ENCODE assay signal across 1 cellular context in the genomic region with DNA sequence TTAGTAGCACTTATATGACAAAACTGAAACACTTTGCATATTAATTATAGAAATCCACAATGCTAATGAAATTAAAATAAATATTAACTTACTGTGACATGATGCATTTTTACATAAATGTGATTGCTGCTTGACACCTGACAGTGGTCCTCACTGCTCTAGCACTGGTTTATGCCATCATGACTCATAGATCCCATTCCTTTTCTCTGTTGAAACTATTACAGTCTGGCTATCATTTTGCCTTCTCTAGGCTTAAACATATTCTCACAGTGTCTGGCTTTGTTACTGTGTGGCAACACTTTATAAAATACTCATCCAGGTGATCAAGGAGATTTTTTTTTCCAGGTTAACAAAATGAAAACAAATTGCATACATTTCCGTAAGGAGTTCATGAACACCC.
TF ChIP-seq lines count a peak whose summit lies in the region.

No MANE protein-coding gene starts in this region.

TF ChIP-seq in GM23338, 12 proteins besides CTCF, POLR2A, EP300 and RAD21 (continued from another document):
- TF ChIP-seq, protein P1, sequence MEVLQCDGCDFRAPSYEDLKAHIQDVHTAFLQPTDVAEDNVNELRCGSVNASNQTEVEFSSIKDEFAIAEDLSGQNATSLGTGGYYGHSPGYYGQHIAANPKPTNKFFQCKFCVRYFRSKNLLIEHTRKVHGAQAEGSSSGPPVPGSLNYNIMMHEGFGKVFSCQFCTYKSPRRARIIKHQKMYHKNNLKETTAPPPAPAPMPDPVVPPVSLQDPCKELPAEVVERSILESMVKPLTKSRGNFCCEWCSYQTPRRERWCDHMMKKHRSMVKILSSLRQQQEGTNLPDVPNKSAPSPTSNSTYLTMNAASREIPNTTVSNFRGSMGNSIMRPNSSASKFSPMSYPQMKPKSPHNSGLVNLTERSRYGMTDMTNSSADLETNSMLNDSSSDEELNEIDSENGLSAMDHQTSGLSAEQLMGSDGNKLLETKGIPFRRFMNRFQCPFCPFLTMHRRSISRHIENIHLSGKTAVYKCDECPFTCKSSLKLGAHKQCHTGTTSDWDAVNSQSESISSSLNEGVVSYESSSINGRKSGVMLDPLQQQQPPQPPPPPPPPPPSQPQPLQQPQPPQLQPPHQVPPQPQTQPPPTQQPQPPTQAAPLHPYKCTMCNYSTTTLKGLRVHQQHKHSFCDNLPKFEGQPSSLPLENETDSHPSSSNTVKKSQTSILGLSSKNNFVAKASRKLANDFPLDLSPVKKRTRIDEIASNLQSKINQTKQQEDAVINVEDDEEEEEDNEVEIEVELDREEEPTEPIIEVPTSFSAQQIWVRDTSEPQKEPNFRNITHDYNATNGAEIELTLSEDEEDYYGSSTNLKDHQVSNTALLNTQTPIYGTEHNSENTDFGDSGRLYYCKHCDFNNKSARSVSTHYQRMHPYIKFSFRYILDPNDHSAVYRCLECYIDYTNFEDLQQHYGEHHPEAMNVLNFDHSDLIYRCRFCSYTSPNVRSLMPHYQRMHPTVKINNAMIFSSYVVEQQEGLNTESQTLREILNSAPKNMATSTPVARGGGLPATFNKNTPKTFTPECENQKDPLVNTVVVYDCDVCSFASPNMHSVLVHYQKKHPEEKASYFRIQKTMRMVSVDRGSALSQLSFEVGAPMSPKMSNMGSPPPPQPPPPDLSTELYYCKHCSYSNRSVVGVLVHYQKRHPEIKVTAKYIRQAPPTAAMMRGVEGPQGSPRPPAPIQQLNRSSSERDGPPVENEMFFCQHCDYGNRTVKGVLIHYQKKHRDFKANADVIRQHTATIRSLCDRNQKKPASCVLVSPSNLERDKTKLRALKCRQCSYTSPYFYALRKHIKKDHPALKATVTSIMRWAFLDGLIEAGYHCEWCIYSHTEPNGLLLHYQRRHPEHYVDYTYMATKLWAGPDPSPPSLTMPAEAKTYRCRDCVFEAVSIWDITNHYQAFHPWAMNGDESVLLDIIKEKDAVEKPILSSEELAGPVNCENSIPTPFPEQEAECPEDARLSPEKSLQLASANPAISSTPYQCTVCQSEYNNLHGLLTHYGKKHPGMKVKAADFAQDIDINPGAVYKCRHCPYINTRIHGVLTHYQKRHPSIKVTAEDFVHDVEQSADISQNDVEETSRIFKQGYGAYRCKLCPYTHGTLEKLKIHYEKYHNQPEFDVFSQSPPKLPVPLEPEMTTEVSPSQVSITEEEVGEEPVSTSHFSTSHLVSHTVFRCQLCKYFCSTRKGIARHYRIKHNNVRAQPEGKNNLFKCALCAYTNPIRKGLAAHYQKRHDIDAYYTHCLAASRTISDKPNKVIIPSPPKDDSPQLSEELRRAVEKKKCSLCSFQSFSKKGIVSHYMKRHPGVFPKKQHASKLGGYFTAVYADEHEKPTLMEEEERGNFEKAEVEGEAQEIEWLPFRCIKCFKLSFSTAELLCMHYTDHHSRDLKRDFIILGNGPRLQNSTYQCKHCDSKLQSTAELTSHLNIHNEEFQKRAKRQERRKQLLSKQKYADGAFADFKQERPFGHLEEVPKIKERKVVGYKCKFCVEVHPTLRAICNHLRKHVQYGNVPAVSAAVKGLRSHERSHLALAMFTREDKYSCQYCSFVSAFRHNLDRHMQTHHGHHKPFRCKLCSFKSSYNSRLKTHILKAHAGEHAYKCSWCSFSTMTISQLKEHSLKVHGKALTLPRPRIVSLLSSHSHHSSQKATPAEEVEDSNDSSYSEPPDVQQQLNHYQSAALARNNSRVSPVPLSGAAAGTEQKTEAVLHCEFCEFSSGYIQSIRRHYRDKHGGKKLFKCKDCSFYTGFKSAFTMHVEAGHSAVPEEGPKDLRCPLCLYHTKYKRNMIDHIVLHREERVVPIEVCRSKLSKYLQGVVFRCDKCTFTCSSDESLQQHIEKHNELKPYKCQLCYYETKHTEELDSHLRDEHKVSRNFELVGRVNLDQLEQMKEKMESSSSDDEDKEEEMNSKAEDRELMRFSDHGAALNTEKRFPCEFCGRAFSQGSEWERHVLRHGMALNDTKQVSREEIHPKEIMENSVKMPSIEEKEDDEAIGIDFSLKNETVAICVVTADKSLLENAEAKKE (CRISPR knock-in tag; IDR thresholded peaks at IDR 0.05): no peak
- TF ChIP-seq ZNF114 (CRISPR knock-in tag; IDR thresholded peaks at IDR 0.05) (no peak), STAT1 (IDR thresholded peaks at IDR 0.05; ENCODE audit: unreplicated experiment) (no peak), NANOG (IDR thresholded peaks at IDR 0.05; ENCODE audit: borderline replicate concordance) (no peak), EZH2 (IDR thresholded peaks at IDR 0.05; ENCODE audit: low read depth, unreplicated experiment) (no peak), POLR2AphosphoS5 (IDR thresholded peaks at IDR 0.05; ENCODE audit: low read depth) (no peak)
